In the genomic region with DNA sequence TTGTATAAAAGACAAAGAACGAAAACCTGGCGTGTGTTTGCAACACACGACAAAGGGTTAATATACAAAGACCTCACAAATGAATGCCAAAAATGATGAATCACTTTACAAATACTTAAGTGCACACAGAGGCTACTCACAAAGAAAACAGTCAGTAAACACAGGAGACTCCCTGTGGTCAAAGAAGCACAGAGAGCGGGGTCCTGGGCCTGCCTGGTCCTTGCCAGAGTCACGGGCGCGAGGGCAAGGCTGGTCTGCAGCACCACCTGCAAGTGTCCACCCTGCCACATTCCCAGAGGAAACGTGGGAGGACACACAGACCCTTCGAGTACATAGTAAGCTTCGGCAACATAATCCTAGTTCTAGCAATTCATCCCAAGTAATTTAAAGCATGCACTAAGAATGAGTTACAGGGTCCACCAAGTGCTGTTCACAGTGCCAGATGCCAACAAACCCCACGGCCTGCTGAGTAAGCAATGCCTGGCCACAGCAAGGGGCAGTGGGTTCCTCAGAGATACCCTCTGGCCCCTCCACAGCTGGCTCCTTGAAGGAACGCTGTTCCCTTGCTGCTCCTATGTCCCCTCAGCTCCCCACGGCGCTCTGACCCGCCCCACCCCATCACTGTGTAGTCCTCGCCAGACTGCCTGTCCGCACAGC, we compare ENCODE assay signal across 1 cellular context.
A peak's percentile ranks its signal among the peaks of the same experiment; 100 is the strongest.
TF ChIP-seq lines count a peak whose summit lies in the region.

No MANE protein-coding gene starts in this region.

TF ChIP-seq in A549, 52 proteins besides CTCF, POLR2A, EP300 and RAD21 (continued from another document):
- no peak for TF ChIP-seq HMGXB4 (CRISPR knock-in tag; IDR thresholded peaks at IDR 0.05; ENCODE audit: borderline replicate concordance)
- TF ChIP-seq JUN (IDR thresholded peaks at IDR 0.05): peak; percentile 80 to 86; a peak in 4 of 5 replicates
- TF ChIP-seq PHF8 (IDR thresholded peaks at IDR 0.05; ENCODE audit: borderline replicate concordance, low read depth): no peak
- TF ChIP-seq, protein P1, sequence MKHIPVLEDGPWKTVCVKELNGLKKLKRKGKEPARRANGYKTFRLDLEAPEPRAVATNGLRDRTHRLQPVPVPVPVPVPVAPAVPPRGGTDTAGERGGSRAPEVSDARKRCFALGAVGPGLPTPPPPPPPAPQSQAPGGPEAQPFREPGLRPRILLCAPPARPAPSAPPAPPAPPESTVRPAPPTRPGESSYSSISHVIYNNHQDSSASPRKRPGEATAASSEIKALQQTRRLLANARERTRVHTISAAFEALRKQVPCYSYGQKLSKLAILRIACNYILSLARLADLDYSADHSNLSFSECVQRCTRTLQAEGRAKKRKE (CRISPR knock-in tag; IDR thresholded peaks at IDR 0.05; ENCODE audit: low read depth): no peak
- peak in 1 of 2 experiments; percentile 79; a peak in 2 of 4 replicates for TF ChIP-seq CEBPB (IDR thresholded peaks at IDR 0.05)
- no peak for TF ChIP-seq KDM1A (IDR thresholded peaks at IDR 0.05; ENCODE audit: low read depth)
- peak; percentile 87 for TF ChIP-seq FOSL2 (IDR thresholded peaks at IDR 0.05)
- TF ChIP-seq FOSL2 (CRISPR knock-in tag; IDR thresholded peaks at IDR 0.05): peak; percentile 98
- TF ChIP-seq ZFP36 (IDR thresholded peaks at IDR 0.05; ENCODE audit: borderline replicate concordance, partially characterized antibody): no peak
- TF ChIP-seq BHLHE40 (IDR thresholded peaks at IDR 0.05; ENCODE audit: low read depth, low read length): 0 out of 2 replicates have a peak, but pooled peaks have one; percentile 16
- TF ChIP-seq ZSCAN20 (CRISPR knock-in tag; IDR thresholded peaks at IDR 0.05): no peak
- TF ChIP-seq MAX (IDR thresholded peaks at IDR 0.05): peak; percentile 98
- peak; percentile 68; the same call in 1 of the 2 replicates for TF ChIP-seq HOXB13 (CRISPR knock-in tag; IDR thresholded peaks at IDR 0.05; ENCODE audit: low read depth)
- TF ChIP-seq NFE2L2 (conservative IDR thresholded peaks at IDR 0.05; ENCODE audit: low read length): no peak
- TF ChIP-seq CHD4 (IDR thresholded peaks at IDR 0.05; ENCODE audit: borderline replicate concordance): no peak
- TF ChIP-seq HOXB5 (CRISPR knock-in tag; IDR thresholded peaks at IDR 0.05): peak; percentile 90
- peak; percentile 92 for TF ChIP-seq JUNB (IDR thresholded peaks at IDR 0.05)
- no peak for TF ChIP-seq ZNF302 (CRISPR knock-in tag; IDR thresholded peaks at IDR 0.05)
- TF ChIP-seq SMC3 (IDR thresholded peaks at IDR 0.05): peak; percentile 57
- no peak for TF ChIP-seq RARB (CRISPR knock-in tag; IDR thresholded peaks at IDR 0.05)
- TF ChIP-seq HOXA7 (CRISPR knock-in tag; IDR thresholded peaks at IDR 0.05): no peak
- TF ChIP-seq CHD2 (IDR thresholded peaks at IDR 0.05; ENCODE audit: low read length, partially characterized antibody): no peak
- TF ChIP-seq TFCP2L1 (CRISPR knock-in tag; IDR thresholded peaks at IDR 0.05): no peak
- TF ChIP-seq SREBF2 (IDR thresholded peaks at IDR 0.05): no peak
- TF ChIP-seq, protein P2, sequence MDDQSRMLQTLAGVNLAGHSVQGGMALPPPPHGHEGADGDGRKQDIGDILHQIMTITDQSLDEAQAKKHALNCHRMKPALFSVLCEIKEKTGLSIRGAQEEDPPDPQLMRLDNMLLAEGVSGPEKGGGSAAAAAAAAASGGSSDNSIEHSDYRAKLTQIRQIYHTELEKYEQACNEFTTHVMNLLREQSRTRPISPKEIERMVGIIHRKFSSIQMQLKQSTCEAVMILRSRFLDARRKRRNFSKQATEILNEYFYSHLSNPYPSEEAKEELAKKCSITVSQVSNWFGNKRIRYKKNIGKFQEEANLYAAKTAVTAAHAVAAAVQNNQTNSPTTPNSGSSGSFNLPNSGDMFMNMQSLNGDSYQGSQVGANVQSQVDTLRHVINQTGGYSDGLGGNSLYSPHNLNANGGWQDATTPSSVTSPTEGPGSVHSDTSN (IDR thresholded peaks at IDR 0.05): peak; percentile 71; the same call in 1 of the 2 replicates
- no peak for TF ChIP-seq EHMT2 (IDR thresholded peaks at IDR 0.05; ENCODE audit: low read depth)
- peak; percentile 93 for TF ChIP-seq FOXS1 (CRISPR knock-in tag; IDR thresholded peaks at IDR 0.05)
- peak; percentile 70; the same call in 1 of the 2 replicates for TF ChIP-seq MYC (IDR thresholded peaks at IDR 0.05; ENCODE audit: borderline replicate concordance, low read length)
- no peak for TF ChIP-seq ESRRA (IDR thresholded peaks at IDR 0.05; ENCODE audit: borderline replicate concordance, low read length)
- peak; percentile 62; the same call in 2 of the 3 replicates for TF ChIP-seq BCL3 (IDR thresholded peaks at IDR 0.05)
- TF ChIP-seq GATA3 (IDR thresholded peaks at IDR 0.05; ENCODE audit: borderline replicate concordance): peak; percentile 91
